ENCODE assay signal across 1 cellular context in the genomic region with DNA sequence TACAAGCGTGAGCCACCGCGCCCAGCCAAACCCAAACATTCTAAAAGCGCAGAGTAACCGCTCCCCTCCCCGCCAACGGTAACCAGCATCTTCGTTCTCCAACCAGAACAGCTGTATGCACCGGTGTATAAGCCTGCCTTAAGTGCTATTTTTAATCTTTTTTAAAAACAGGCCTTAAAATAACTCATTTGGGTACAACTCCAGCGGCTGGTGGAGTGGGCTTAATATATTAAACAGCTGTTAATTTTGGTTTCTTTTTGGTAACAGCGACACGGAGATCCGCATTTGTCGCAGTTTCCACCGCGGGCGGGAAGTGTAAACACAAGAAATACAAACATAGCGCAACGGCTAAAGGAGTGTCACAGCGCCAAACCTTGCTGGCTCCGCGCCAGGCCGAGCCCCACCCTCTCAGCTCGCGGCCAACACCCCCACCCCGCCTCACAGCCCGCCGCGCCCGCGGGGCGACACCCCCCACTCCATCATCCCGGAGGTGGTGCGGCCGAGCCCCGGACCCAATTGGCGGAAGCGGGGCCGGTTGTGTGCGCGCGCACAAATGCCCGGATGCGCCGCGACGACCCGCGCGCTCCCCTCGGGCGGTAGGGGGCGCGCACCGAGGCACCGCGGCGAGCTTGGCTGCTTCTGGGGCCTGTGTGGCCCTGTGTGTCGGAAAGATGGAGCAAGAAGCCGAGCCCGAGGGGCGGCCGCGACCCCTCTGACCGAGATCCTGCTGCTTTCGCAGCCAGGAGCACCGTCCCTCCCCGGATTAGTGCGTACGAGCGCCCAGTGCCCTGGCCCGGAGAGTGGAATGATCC.
TF ChIP-seq lines count a peak whose summit lies in the region.

A gene (plus strand): TSS at position 602 of the 812 bp plus-strand sequence. CDS start 301 bp downstream, outside the sequence.

TF ChIP-seq in HepG2, 621 proteins besides CTCF, POLR2A, EP300 and RAD21 (continued from another document and continues in another):
- TF ChIP-seq SP5 (CRISPR knock-in tag; IDR thresholded peaks at IDR 0.05; ENCODE audit: borderline replicate concordance, low read depth) (peak; percentile 69), RFXAP (CRISPR knock-in tag; IDR thresholded peaks at IDR 0.05; ENCODE audit: borderline replicate concordance) (no peak), KLF9 (CRISPR knock-in tag; IDR thresholded peaks at IDR 0.05; ENCODE audit: low read depth) (no peak), RBM39 (IDR thresholded peaks at IDR 0.05; ENCODE audit: low read depth, low read length, poor library complexity, severe bottlenecking) (no peak), GATAD1 (CRISPR knock-in tag; IDR thresholded peaks at IDR 0.05) (peak; percentile 69), EED (CRISPR knock-in tag; IDR thresholded peaks at IDR 0.05) (peak; percentile 82; the same call in 1 of the 2 replicates), AGO2 (optimal IDR thresholded peaks at IDR 0.05; ENCODE audit: low read depth, low read length) (peak; percentile 99), HMGA1 (CRISPR knock-in tag; conservative IDR thresholded peaks at IDR 0.05) (no peak), CEBPB (IDR thresholded peaks at IDR 0.05; ENCODE audit: borderline replicate concordance, low read depth, low read length) (peak; percentile 26; the same call in 1 of the 2 replicates), ZNF350 (CRISPR knock-in tag; IDR thresholded peaks at IDR 0.05; ENCODE audit: borderline replicate concordance, low read depth) (peak; percentile 24; the same call in 1 of the 2 replicates), SCMH1 (CRISPR knock-in tag; IDR thresholded peaks at IDR 0.05; ENCODE audit: borderline replicate concordance) (no peak), U2AF1 (optimal IDR thresholded peaks at IDR 0.05; ENCODE audit: low read depth, low read length) (no peak), ZNF44 (CRISPR knock-in tag; IDR thresholded peaks at IDR 0.05) (no peak), ZNF121 (CRISPR knock-in tag; IDR thresholded peaks at IDR 0.05) (no peak), ARID2 (CRISPR knock-in tag; IDR thresholded peaks at IDR 0.05; ENCODE audit: borderline replicate concordance) (no peak; the same call in 1 of the 2 replicates), ZNF850 (CRISPR knock-in tag; conservative IDR thresholded peaks at IDR 0.05) (0 out of 2 replicates have a peak, but pooled peaks have one; percentile 38), KLF12 (CRISPR knock-in tag; IDR thresholded peaks at IDR 0.05; ENCODE audit: borderline replicate concordance) (peak; percentile 84; the same call in 1 of the 2 replicates), PAWR (CRISPR knock-in tag; IDR thresholded peaks at IDR 0.05; ENCODE audit: borderline replicate concordance) (no peak), ZIK1 (CRISPR knock-in tag; IDR thresholded peaks at IDR 0.05; ENCODE audit: borderline replicate concordance, low read depth) (0 out of 2 replicates have a peak, but pooled peaks have one; percentile 35), SALL1 (CRISPR knock-in tag; IDR thresholded peaks at IDR 0.05) (peak; percentile 89), SP2 (CRISPR knock-in tag; IDR thresholded peaks at IDR 0.05) (peak; percentile 35; the same call in 1 of the 2 replicates), GABPA (IDR thresholded peaks at IDR 0.05; ENCODE audit: low read depth, low read length) (peak; percentile 56), GABPA (CRISPR knock-in tag; IDR thresholded peaks at IDR 0.05; ENCODE audit: low read depth) (no peak), FOXC1 (CRISPR knock-in tag; IDR thresholded peaks at IDR 0.05; ENCODE audit: borderline replicate concordance) (peak; percentile 57; the same call in 1 of the 2 replicates), ZNF484 (CRISPR knock-in tag; IDR thresholded peaks at IDR 0.05; ENCODE audit: borderline replicate concordance, low read depth) (no peak), MTA3 (CRISPR knock-in tag; IDR thresholded peaks at IDR 0.05) (no peak), ZMYM2 (CRISPR knock-in tag; IDR thresholded peaks at IDR 0.05) (no peak), ZNF614 (CRISPR knock-in tag; IDR thresholded peaks at IDR 0.05; ENCODE audit: borderline replicate concordance) (peak; percentile 52; the same call in 1 of the 2 replicates), MED1 (CRISPR knock-in tag; IDR thresholded peaks at IDR 0.05) (peak; percentile 91), HMG20B (CRISPR knock-in tag; conservative IDR thresholded peaks at IDR 0.05) (no peak), ZNF703 (CRISPR knock-in tag; IDR thresholded peaks at IDR 0.05; ENCODE audit: borderline replicate concordance) (no peak), ZNF234 (CRISPR knock-in tag; conservative IDR thresholded peaks at IDR 0.05) (0 out of 2 replicates have a peak, but pooled peaks have one; percentile 17), ZSCAN25 (CRISPR knock-in tag; IDR thresholded peaks at IDR 0.05) (no peak), IRX3 (CRISPR knock-in tag; IDR thresholded peaks at IDR 0.05; ENCODE audit: borderline replicate concordance, low read depth) (no peak; the same call in 1 of the 2 replicates), MED13 (CRISPR knock-in tag; IDR thresholded peaks at IDR 0.05) (peak; percentile 26; the same call in 1 of the 2 replicates)
- TF ChIP-seq, protein P1, sequence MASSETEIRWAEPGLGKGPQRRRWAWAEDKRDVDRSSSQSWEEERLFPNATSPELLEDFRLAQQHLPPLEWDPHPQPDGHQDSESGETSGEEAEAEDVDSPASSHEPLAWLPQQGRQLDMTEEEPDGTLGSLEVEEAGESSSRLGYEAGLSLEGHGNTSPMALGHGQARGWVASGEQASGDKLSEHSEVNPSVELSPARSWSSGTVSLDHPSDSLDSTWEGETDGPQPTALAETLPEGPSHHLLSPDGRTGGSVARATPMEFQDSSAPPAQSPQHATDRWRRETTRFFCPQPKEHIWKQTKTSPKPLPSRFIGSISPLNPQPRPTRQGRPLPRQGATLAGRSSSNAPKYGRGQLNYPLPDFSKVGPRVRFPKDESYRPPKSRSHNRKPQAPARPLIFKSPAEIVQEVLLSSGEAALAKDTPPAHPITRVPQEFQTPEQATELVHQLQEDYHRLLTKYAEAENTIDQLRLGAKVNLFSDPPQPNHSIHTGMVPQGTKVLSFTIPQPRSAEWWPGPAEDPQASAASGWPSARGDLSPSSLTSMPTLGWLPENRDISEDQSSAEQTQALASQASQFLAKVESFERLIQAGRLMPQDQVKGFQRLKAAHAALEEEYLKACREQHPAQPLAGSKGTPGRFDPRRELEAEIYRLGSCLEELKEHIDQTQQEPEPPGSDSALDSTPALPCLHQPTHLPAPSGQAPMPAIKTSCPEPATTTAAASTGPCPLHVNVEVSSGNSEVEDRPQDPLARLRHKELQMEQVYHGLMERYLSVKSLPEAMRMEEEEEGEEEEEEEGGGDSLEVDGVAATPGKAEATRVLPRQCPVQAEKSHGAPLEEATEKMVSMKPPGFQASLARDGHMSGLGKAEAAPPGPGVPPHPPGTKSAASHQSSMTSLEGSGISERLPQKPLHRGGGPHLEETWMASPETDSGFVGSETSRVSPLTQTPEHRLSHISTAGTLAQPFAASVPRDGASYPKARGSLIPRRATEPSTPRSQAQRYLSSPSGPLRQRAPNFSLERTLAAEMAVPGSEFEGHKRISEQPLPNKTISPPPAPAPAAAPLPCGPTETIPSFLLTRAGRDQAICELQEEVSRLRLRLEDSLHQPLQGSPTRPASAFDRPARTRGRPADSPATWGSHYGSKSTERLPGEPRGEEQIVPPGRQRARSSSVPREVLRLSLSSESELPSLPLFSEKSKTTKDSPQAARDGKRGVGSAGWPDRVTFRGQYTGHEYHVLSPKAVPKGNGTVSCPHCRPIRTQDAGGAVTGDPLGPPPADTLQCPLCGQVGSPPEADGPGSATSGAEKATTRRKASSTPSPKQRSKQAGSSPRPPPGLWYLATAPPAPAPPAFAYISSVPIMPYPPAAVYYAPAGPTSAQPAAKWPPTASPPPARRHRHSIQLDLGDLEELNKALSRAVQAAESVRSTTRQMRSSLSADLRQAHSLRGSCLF (CRISPR knock-in tag; IDR thresholded peaks at IDR 0.05; ENCODE audit: borderline replicate concordance), result no peak
- TF ChIP-seq, protein P2, sequence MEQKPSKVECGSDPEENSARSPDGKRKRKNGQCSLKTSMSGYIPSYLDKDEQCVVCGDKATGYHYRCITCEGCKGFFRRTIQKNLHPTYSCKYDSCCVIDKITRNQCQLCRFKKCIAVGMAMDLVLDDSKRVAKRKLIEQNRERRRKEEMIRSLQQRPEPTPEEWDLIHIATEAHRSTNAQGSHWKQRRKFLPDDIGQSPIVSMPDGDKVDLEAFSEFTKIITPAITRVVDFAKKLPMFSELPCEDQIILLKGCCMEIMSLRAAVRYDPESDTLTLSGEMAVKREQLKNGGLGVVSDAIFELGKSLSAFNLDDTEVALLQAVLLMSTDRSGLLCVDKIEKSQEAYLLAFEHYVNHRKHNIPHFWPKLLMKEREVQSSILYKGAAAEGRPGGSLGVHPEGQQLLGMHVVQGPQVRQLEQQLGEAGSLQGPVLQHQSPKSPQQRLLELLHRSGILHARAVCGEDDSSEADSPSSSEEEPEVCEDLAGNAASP (CRISPR knock-in tag; IDR thresholded peaks at IDR 0.05; ENCODE audit: borderline replicate concordance), result peak; percentile 54
- TF ChIP-seq, protein P3, sequence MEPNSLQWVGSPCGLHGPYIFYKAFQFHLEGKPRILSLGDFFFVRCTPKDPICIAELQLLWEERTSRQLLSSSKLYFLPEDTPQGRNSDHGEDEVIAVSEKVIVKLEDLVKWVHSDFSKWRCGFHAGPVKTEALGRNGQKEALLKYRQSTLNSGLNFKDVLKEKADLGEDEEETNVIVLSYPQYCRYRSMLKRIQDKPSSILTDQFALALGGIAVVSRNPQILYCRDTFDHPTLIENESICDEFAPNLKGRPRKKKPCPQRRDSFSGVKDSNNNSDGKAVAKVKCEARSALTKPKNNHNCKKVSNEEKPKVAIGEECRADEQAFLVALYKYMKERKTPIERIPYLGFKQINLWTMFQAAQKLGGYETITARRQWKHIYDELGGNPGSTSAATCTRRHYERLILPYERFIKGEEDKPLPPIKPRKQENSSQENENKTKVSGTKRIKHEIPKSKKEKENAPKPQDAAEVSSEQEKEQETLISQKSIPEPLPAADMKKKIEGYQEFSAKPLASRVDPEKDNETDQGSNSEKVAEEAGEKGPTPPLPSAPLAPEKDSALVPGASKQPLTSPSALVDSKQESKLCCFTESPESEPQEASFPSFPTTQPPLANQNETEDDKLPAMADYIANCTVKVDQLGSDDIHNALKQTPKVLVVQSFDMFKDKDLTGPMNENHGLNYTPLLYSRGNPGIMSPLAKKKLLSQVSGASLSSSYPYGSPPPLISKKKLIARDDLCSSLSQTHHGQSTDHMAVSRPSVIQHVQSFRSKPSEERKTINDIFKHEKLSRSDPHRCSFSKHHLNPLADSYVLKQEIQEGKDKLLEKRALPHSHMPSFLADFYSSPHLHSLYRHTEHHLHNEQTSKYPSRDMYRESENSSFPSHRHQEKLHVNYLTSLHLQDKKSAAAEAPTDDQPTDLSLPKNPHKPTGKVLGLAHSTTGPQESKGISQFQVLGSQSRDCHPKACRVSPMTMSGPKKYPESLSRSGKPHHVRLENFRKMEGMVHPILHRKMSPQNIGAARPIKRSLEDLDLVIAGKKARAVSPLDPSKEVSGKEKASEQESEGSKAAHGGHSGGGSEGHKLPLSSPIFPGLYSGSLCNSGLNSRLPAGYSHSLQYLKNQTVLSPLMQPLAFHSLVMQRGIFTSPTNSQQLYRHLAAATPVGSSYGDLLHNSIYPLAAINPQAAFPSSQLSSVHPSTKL (CRISPR knock-in tag; IDR thresholded peaks at IDR 0.05), result peak; percentile 68
- TF ChIP-seq, protein P4, sequence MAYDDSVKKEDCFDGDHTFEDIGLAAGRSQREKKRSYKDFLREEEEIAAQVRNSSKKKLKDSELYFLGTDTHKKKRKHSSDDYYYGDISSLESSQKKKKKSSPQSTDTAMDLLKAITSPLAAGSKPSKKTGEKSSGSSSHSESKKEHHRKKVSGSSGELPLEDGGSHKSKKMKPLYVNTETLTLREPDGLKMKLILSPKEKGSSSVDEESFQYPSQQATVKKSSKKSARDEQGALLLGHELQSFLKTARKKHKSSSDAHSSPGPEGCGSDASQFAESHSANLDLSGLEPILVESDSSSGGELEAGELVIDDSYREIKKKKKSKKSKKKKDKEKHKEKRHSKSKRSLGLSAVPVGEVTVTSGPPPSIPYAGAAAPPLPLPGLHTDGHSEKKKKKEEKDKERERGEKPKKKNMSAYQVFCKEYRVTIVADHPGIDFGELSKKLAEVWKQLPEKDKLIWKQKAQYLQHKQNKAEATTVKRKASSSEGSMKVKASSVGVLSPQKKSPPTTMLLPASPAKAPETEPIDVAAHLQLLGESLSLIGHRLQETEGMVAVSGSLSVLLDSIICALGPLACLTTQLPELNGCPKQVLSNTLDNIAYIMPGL (CRISPR knock-in tag; IDR thresholded peaks at IDR 0.05; ENCODE audit: borderline replicate concordance in 1 of 2, low read depth in 1 of 2), result peak; percentile 90 to 96; a peak in 3 of 4 replicates
- TF ChIP-seq, protein P5, sequence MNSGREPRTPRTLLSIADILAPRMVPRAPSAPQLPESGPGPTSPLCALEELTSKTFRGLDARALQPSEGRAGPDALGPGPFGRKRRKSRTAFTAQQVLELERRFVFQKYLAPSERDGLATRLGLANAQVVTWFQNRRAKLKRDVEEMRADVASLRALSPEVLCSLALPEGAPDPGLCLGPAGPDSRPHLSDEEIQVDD (CRISPR knock-in tag; IDR thresholded peaks at IDR 0.05; ENCODE audit: borderline replicate concordance), result peak; percentile 59; the same call in 1 of the 2 replicates
- TF ChIP-seq, protein P6, sequence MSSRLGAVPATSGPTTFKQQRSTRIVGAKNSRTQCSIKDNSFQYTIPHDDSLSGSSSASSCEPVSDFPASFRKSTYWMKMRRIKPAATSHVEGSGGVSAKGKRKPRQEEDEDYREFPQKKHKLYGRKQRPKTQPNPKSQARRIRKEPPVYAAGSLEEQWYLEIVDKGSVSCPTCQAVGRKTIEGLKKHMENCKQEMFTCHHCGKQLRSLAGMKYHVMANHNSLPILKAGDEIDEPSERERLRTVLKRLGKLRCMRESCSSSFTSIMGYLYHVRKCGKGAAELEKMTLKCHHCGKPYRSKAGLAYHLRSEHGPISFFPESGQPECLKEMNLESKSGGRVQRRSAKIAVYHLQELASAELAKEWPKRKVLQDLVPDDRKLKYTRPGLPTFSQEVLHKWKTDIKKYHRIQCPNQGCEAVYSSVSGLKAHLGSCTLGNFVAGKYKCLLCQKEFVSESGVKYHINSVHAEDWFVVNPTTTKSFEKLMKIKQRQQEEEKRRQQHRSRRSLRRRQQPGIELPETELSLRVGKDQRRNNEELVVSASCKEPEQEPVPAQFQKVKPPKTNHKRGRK (CRISPR knock-in tag; IDR thresholded peaks at IDR 0.05), result no peak; the same call in 1 of the 2 replicates
- TF ChIP-seq, protein P7, sequence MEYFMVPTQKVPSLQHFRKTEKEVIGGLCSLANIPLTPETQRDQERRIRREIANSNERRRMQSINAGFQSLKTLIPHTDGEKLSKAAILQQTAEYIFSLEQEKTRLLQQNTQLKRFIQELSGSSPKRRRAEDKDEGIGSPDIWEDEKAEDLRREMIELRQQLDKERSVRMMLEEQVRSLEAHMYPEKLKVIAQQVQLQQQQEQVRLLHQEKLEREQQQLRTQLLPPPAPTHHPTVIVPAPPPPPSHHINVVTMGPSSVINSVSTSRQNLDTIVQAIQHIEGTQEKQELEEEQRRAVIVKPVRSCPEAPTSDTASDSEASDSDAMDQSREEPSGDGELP (IDR thresholded peaks at IDR 0.05; ENCODE audit: borderline replicate concordance, low read depth), result peak; percentile 71
- TF ChIP-seq, protein P8, sequence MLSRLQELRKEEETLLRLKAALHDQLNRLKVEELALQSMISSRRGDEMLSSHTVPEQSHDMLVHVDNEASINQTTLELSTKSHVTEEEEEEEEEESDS (CRISPR knock-in tag; IDR thresholded peaks at IDR 0.05; ENCODE audit: borderline replicate concordance), result no peak
